ENCODE assay signal across 9 cellular contexts in genomic region chr12:54390176-54390667, GRCh38. TPM values are rescaled to one million over a fixed set of nuclear protein-coding genes. Genes with fewer than 3 reads are reported as not detected.
DNase-seq lines count a peak whose midpoint lies in the region; ATAC-seq and TF ChIP-seq lines count a peak whose summit lies in the region.
"Had no signal": no experiment of that assay in that cellular context is flagged by ENCODE, and none has a peak within 500 bp of the region (broad histone marks: within the 10 kb centered on the region; RNA-seq: fewer than 3 reads in every experiment).

No MANE protein-coding gene starts in this region.

- no peak for ATAC-seq in stimulated activated naive B cell treated with anti-CD40 and anti-IgM and Interleukin-4, amounts not matched to agents 10 μg/mL and 1 μg/mL and 100 μg/mL, for 72 hours (replicated peaks)
- ATAC-seq in GM19397 (IDR thresholded peaks at IDR 0.05; ENCODE audit: unreplicated experiment) = no peak

- no peaks in the 10 kb centered on the region for H3K9me3 ChIP-seq in uterus
- H3K9me3 ChIP-seq: SJSA1 had no signal

- no peaks in the 10 kb centered on the region for H3K9me3 Mint-ChIP-seq in T-helper 2 cell treated with Interferon-gamma antibody and Interleukin-4, amounts not matched to agents 5 μg/mL and 100 μg/mL, for 36 hours
- peaks cover 10% of the 10 kb centered on the region for H3K9me3 Mint-ChIP-seq in glutamatergic neuron (ENCODE audit: unreplicated experiment)
- no peaks in the 10 kb centered on the region for H3K9me3 Mint-ChIP-seq in stimulated activated naive B cell treated with anti-CD40 and anti-IgM and Interleukin-4, amounts not matched to agents 10 μg/mL and 1 μg/mL and 100 μg/mL, for 72 hours

- no peak overlapping the region for H3K4me3 ChIP-seq in uterus
- H3K4me3 ChIP-seq: SJSA1 had no signal

- peaks cover 25% of the 10 kb centered on the region for H3K36me3 Mint-ChIP-seq in T-helper 2 cell treated with Interferon-gamma antibody and Interleukin-4, amounts not matched to agents 5 μg/mL and 100 μg/mL, for 36 hours (ENCODE audit: low read depth)
- H3K36me3 Mint-ChIP-seq in glutamatergic neuron (ENCODE audit: unreplicated experiment) = no peaks in the 10 kb centered on the region
- H3K36me3 Mint-ChIP-seq in stimulated activated naive B cell treated with anti-CD40 and anti-IgM and Interleukin-4, amounts not matched to agents 10 μg/mL and 1 μg/mL and 100 μg/mL, for 72 hours = no peaks in the 10 kb centered on the region

- no peaks in the 10 kb centered on the region for H3K27me3 Mint-ChIP-seq in T-helper 2 cell treated with Interferon-gamma antibody and Interleukin-4, amounts not matched to agents 5 μg/mL and 100 μg/mL, for 36 hours (ENCODE audit: low read depth)
- peaks cover 8% of the 10 kb centered on the region for H3K27me3 Mint-ChIP-seq in glutamatergic neuron (ENCODE audit: unreplicated experiment)
- H3K27me3 Mint-ChIP-seq in stimulated activated naive B cell treated with anti-CD40 and anti-IgM and Interleukin-4, amounts not matched to agents 10 μg/mL and 1 μg/mL and 100 μg/mL, for 72 hours = no peaks in the 10 kb centered on the region

- H3K4me3 Mint-ChIP-seq in T-helper 2 cell treated with Interferon-gamma antibody and Interleukin-4, amounts not matched to agents 5 μg/mL and 100 μg/mL, for 36 hours = peak overlapping the region; percentile 37
- H3K4me3 Mint-ChIP-seq in glutamatergic neuron (ENCODE audit: unreplicated experiment) = peak overlapping the region; percentile 81
- H3K4me3 Mint-ChIP-seq in stimulated activated naive B cell treated with anti-CD40 and anti-IgM and Interleukin-4, amounts not matched to agents 10 μg/mL and 1 μg/mL and 100 μg/mL, for 72 hours = peak overlapping the region; percentile 66 to 86

- H3K27me3 ChIP-seq in uterus = no peaks in the 10 kb centered on the region
- H3K27me3 ChIP-seq: SJSA1 had no signal

- H3K4me1 Mint-ChIP-seq in T-helper 2 cell treated with Interferon-gamma antibody and Interleukin-4, amounts not matched to agents 5 μg/mL and 100 μg/mL, for 36 hours (ENCODE audit: low read depth) = peaks cover 19% of the 10 kb centered on the region
- H3K4me1 Mint-ChIP-seq in glutamatergic neuron (ENCODE audit: low read depth, unreplicated experiment) = peaks cover 43% of the 10 kb centered on the region
- peaks cover 54 to 83% of the 10 kb centered on the region in 2 donors for H3K4me1 Mint-ChIP-seq in stimulated activated naive B cell treated with anti-CD40 and anti-IgM and Interleukin-4, amounts not matched to agents 10 μg/mL and 1 μg/mL and 100 μg/mL, for 72 hours

- intact Hi-C loops in uterus (cut with DNase I; ENCODE audit: low total_unique reads) = no loop called here

- no peak overlapping the region for H3K27ac Mint-ChIP-seq in T-helper 2 cell treated with Interferon-gamma antibody and Interleukin-4, amounts not matched to agents 5 μg/mL and 100 μg/mL, for 36 hours
- H3K27ac Mint-ChIP-seq in glutamatergic neuron (ENCODE audit: unreplicated experiment) = peak overlapping the region; percentile 10
- H3K27ac Mint-ChIP-seq in stimulated activated naive B cell treated with anti-CD40 and anti-IgM and Interleukin-4, amounts not matched to agents 10 μg/mL and 1 μg/mL and 100 μg/mL, for 72 hours = peak overlapping the region; percentile 4

- H3K36me3 ChIP-seq in uterus = no peaks in the 10 kb centered on the region

- DNase-seq in T-helper 2 cell treated with Interferon-gamma antibody and Interleukin-4, amounts not matched to agents 5 μg/mL and 100 μg/mL, for 36 hours (ENCODE audit: low spot score) = no peak
- no peak for DNase-seq in T-helper 2 cell
- DNase-seq in RWPE1 (ENCODE audit: low spot score) = peak; percentile 79
- no peak for DNase-seq in glutamatergic neuron
- DNase-seq in stimulated activated naive B cell treated with anti-CD40 and anti-IgM and Interleukin-4, amounts not matched to agents 10 μg/mL and 1 μg/mL and 100 μg/mL, for 72 hours = no peak
- no peak for DNase-seq in uterus
- DNase-seq in A172 (ENCODE audit: low spot score) = no peak

- CTCF ChIA-PET in RWPE1 (lab: Yijun Ruan, JAX) = interaction anchor here (2.1 kb wide), 1 partner anchor 20 kb away, joined by 7 read pairs; no protein-coding TSS in a partner anchor

- POLR2A ChIA-PET in RWPE1 (lab: Yijun Ruan, JAX; ENCODE audit: low non-redundant PET) = no interaction called here

- H3K4me1 ChIP-seq in uterus = no peaks in the 10 kb centered on the region

- TF ChIP-seq CTCF in RWPE1 (conservative IDR thresholded peaks at IDR 0.05; ENCODE audit: low read depth) = no peak
- no peak for TF ChIP-seq CTCF in glutamatergic neuron (IDR thresholded peaks at IDR 0.05; ENCODE audit: partially characterized antibody, unreplicated experiment)
- no peak for TF ChIP-seq CTCF in uterus (IDR thresholded peaks at IDR 0.05)

- no peak for TF ChIP-seq POLR2A in uterus (IDR thresholded peaks at IDR 0.05)

- H3K27ac ChIP-seq in RWPE1 = peak overlapping the region; percentile 87
- H3K27ac ChIP-seq in uterus = no peak overlapping the region
- H3K27ac ChIP-seq: SJSA1 had no signal

RNA-seq across cellular contexts. Expression of gene ZNF385A, which starts 5.7 kb away (rescaled TPM):
- 26.6 TPM for total RNA-seq in glutamatergic neuron (ENCODE audit: unreplicated experiment)
- total RNA-seq in uterus = 10 to 100 TPM in 1 of 4 donors, 1 to 10 TPM in 1, under 1 TPM in 2; 0.26 to 16.9 (median 3.2) TPM
- 1.3 and 5.3 TPM in 2 replicates for total RNA-seq in A172 (2014; rRNA removed; shearing (Covaris generic))

RNA-seq across cellular contexts. Expression of gene GPR84, which starts 25.9 kb away (rescaled TPM):
- total RNA-seq in glutamatergic neuron (ENCODE audit: unreplicated experiment) = not detected
- total RNA-seq in uterus = under 1 TPM in 2 of 4 donors, not detected in 2; 0.21 to 0.27 TPM
- not detected in 2 replicates for total RNA-seq in A172 (2014; rRNA removed; shearing (Covaris generic))
- total RNA-seq: SJSA1 had no signal

RNA-seq across cellular contexts. Expression of gene ITGA5, which starts 28.8 kb away (rescaled TPM):
- 1.8 TPM for total RNA-seq in glutamatergic neuron (ENCODE audit: unreplicated experiment)
- 100 to 1,000 TPM in 2 of 4 donors, 10 to 100 TPM in 2; 69.7 to 223 (median 99.4) TPM for total RNA-seq in uterus
- 215 and 219 TPM in 2 replicates for total RNA-seq in A172 (2014; rRNA removed; shearing (Covaris generic))

Comparison
In these comparisons a context has a peak if more than half of its experiments do, and no peak if none do; other contexts are left out.
1. RNA of gene ITGA5, which starts 28.8 kb away (total RNA-seq): 215 to 219 TPM in A172 and 69.7 to 223 TPM in uterus; 1.8 TPM in glutamatergic neuron (single experiment); every median in the first group is over 10 times any median in the second.
2. Peak in every context shown above with its lines, with median percentiles within 50 percentile points of each other: H3K4me3 Mint-ChIP-seq.